In the genomic region with DNA sequence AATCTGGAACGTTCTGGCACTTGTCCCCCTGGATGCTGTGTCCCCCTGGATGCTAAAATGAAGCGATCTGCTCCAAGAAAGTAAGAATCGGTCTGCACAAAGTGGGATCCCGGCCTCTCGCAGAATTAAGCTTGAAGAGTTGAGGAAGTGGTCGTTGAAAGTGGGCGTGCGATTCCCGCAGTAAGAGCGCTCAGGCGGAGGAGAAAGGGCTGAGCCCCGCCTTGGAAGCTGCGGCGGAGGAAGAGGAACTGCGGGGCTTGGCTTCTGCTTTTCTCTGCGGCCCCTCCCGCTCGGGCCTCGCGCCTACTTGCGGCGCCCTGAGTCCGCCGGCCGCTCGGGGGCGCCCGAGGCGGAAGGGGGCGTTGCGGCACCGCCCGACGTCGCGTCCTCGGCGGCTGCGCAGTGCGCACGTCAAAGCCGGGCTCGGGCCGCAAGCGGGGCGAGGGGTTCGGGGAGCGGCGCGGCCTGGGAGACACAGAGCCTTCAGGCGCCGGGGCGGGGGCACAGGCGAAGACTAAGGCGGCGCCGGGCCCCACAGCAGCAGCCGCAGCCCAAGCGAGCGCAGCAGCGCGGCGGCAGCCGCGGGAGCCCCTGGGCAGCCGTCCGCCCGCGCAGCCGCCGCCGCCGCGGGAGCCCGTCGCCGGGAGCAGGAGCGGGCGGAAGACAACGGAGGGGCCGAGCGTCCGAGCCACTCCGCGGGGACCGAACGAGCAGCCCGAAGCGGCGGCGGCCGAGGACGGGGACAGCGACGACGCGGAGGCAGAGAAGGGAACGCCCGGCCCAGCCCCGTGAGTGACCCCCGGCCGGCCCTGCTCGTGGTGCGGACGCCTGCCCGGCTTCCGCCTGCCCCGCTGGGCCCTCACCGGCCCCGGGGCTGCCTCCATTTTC, we compare ENCODE assay signal across 1 cellular context.
TF ChIP-seq lines count a peak whose summit lies in the region.

A gene (plus strand): TSS at position 400 of the 888 bp plus-strand sequence. CDS start 47,160 bp downstream, outside the sequence.

TF ChIP-seq in HepG2, 621 proteins besides CTCF, POLR2A, EP300 and RAD21 (continued from another document and continues in another):
- TF ChIP-seq, protein P1, sequence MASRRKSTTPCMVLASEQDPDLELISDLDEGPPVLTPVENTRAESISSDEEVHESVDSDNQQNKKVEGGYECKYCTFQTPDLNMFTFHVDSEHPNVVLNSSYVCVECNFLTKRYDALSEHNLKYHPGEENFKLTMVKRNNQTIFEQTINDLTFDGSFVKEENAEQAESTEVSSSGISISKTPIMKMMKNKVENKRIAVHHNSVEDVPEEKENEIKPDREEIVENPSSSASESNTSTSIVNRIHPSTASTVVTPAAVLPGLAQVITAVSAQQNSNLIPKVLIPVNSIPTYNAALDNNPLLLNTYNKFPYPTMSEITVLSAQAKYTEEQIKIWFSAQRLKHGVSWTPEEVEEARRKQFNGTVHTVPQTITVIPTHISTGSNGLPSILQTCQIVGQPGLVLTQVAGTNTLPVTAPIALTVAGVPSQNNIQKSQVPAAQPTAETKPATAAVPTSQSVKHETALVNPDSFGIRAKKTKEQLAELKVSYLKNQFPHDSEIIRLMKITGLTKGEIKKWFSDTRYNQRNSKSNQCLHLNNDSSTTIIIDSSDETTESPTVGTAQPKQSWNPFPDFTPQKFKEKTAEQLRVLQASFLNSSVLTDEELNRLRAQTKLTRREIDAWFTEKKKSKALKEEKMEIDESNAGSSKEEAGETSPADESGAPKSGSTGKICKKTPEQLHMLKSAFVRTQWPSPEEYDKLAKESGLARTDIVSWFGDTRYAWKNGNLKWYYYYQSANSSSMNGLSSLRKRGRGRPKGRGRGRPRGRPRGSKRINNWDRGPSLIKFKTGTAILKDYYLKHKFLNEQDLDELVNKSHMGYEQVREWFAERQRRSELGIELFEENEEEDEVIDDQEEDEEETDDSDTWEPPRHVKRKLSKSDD (CRISPR knock-in tag; IDR thresholded peaks at IDR 0.05; ENCODE audit: low read depth), result peak; percentile 93
- peak; percentile 82 for TF ChIP-seq AKAP8 (CRISPR knock-in tag; IDR thresholded peaks at IDR 0.05)
- no peak for TF ChIP-seq PAX8 (CRISPR knock-in tag; IDR thresholded peaks at IDR 0.05; ENCODE audit: borderline replicate concordance)
- peak; percentile 63 for TF ChIP-seq U2AF1 (optimal IDR thresholded peaks at IDR 0.05; ENCODE audit: low read depth, low read length)
- TF ChIP-seq GABPA (IDR thresholded peaks at IDR 0.05; ENCODE audit: low read depth, low read length), result peak; percentile 37
- TF ChIP-seq GABPA (CRISPR knock-in tag; IDR thresholded peaks at IDR 0.05; ENCODE audit: low read depth), result peak; percentile 10; the same call in 1 of the 2 replicates
- TF ChIP-seq ZNF296 (CRISPR knock-in tag; conservative IDR thresholded peaks at IDR 0.05), result no peak
- TF ChIP-seq ZNF335 (CRISPR knock-in tag; IDR thresholded peaks at IDR 0.05), result peak; percentile 35; the same call in 1 of the 2 replicates
- no peak for TF ChIP-seq ZNF660 (CRISPR knock-in tag; IDR thresholded peaks at IDR 0.05; ENCODE audit: borderline replicate concordance, low read depth)
- TF ChIP-seq SMARCC2 (IDR thresholded peaks at IDR 0.05), result no peak
- TF ChIP-seq IRX3 (CRISPR knock-in tag; IDR thresholded peaks at IDR 0.05; ENCODE audit: borderline replicate concordance, low read depth), result no peak; the same call in 1 of the 2 replicates
- no peak; the same call in 1 of the 2 replicates for TF ChIP-seq ZNF343 (CRISPR knock-in tag; IDR thresholded peaks at IDR 0.05)
- TF ChIP-seq ZC3H4 (CRISPR knock-in tag; IDR thresholded peaks at IDR 0.05; ENCODE audit: borderline replicate concordance), result no peak
- no peak for TF ChIP-seq CHD2 (IDR thresholded peaks at IDR 0.05; ENCODE audit: low read depth, low read length)
- TF ChIP-seq, protein P2, sequence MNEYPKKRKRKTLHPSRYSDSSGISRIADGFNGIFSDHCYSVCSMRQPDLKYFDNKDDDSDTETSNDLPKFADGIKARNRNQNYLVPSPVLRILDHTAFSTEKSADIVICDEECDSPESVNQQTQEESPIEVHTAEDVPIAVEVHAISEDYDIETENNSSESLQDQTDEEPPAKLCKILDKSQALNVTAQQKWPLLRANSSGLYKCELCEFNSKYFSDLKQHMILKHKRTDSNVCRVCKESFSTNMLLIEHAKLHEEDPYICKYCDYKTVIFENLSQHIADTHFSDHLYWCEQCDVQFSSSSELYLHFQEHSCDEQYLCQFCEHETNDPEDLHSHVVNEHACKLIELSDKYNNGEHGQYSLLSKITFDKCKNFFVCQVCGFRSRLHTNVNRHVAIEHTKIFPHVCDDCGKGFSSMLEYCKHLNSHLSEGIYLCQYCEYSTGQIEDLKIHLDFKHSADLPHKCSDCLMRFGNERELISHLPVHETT (CRISPR knock-in tag; conservative IDR thresholded peaks at IDR 0.05), result peak; percentile 67
- TF ChIP-seq SNAPC2 (CRISPR knock-in tag; IDR thresholded peaks at IDR 0.05), result no peak
- peak; percentile 76; the same call in 1 of the 2 replicates for TF ChIP-seq CAMTA2 (CRISPR knock-in tag; IDR thresholded peaks at IDR 0.05; ENCODE audit: borderline replicate concordance)
- TF ChIP-seq CENPX (CRISPR knock-in tag; IDR thresholded peaks at IDR 0.05), result no peak
- TF ChIP-seq ZNF839 (CRISPR knock-in tag; IDR thresholded peaks at IDR 0.05; ENCODE audit: borderline replicate concordance), result no peak; the same call in 1 of the 2 replicates
- no peak for TF ChIP-seq RELA (CRISPR knock-in tag; IDR thresholded peaks at IDR 0.05)
- TF ChIP-seq ZNF780A (CRISPR knock-in tag; IDR thresholded peaks at IDR 0.05), result no peak
- TF ChIP-seq SALL2 (CRISPR knock-in tag; IDR thresholded peaks at IDR 0.05), result peak; percentile 89
- TF ChIP-seq, protein P3, sequence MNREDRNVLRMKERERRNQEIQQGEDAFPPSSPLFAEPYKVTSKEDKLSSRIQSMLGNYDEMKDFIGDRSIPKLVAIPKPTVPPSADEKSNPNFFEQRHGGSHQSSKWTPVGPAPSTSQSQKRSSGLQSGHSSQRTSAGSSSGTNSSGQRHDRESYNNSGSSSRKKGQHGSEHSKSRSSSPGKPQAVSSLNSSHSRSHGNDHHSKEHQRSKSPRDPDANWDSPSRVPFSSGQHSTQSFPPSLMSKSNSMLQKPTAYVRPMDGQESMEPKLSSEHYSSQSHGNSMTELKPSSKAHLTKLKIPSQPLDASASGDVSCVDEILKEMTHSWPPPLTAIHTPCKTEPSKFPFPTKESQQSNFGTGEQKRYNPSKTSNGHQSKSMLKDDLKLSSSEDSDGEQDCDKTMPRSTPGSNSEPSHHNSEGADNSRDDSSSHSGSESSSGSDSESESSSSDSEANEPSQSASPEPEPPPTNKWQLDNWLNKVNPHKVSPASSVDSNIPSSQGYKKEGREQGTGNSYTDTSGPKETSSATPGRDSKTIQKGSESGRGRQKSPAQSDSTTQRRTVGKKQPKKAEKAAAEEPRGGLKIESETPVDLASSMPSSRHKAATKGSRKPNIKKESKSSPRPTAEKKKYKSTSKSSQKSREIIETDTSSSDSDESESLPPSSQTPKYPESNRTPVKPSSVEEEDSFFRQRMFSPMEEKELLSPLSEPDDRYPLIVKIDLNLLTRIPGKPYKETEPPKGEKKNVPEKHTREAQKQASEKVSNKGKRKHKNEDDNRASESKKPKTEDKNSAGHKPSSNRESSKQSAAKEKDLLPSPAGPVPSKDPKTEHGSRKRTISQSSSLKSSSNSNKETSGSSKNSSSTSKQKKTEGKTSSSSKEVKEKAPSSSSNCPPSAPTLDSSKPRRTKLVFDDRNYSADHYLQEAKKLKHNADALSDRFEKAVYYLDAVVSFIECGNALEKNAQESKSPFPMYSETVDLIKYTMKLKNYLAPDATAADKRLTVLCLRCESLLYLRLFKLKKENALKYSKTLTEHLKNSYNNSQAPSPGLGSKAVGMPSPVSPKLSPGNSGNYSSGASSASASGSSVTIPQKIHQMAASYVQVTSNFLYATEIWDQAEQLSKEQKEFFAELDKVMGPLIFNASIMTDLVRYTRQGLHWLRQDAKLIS (CRISPR knock-in tag; IDR thresholded peaks at IDR 0.05), result no peak
- TF ChIP-seq, protein P4, sequence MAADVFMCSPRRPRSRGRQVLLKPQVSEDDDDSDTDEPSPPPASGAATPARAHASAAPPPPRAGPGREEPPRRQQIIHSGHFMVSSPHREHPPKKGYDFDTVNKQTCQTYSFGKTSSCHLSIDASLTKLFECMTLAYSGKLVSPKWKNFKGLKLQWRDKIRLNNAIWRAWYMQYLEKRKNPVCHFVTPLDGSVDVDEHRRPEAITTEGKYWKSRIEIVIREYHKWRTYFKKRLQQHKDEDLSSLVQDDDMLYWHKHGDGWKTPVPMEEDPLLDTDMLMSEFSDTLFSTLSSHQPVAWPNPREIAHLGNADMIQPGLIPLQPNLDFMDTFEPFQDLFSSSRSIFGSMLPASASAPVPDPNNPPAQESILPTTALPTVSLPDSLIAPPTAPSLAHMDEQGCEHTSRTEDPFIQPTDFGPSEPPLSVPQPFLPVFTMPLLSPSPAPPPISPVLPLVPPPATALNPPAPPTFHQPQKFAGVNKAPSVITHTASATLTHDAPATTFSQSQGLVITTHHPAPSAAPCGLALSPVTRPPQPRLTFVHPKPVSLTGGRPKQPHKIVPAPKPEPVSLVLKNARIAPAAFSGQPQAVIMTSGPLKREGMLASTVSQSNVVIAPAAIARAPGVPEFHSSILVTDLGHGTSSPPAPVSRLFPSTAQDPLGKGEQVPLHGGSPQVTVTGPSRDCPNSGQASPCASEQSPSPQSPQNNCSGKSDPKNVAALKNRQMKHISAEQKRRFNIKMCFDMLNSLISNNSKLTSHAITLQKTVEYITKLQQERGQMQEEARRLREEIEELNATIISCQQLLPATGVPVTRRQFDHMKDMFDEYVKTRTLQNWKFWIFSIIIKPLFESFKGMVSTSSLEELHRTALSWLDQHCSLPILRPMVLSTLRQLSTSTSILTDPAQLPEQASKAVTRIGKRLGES (CRISPR knock-in tag; IDR thresholded peaks at IDR 0.05; ENCODE audit: borderline replicate concordance), result peak; percentile 22; the same call in 1 of the 2 replicates
- no peak for TF ChIP-seq KAT2B (IDR thresholded peaks at IDR 0.05; ENCODE audit: borderline replicate concordance, low read depth, low read length)
- no peak for TF ChIP-seq NFIB (CRISPR knock-in tag; IDR thresholded peaks at IDR 0.05; ENCODE audit: borderline replicate concordance)
- TF ChIP-seq ZNF652 (CRISPR knock-in tag; IDR thresholded peaks at IDR 0.05; ENCODE audit: borderline replicate concordance, low read depth), result no peak
- TF ChIP-seq NFYC (CRISPR knock-in tag; IDR thresholded peaks at IDR 0.05), result no peak
- peak; percentile 68; the same call in 1 of the 2 replicates for TF ChIP-seq DMAP1 (CRISPR knock-in tag; IDR thresholded peaks at IDR 0.05)
- TF ChIP-seq MAFG (CRISPR knock-in tag; IDR thresholded peaks at IDR 0.05), result no peak
- TF ChIP-seq, protein P5, sequence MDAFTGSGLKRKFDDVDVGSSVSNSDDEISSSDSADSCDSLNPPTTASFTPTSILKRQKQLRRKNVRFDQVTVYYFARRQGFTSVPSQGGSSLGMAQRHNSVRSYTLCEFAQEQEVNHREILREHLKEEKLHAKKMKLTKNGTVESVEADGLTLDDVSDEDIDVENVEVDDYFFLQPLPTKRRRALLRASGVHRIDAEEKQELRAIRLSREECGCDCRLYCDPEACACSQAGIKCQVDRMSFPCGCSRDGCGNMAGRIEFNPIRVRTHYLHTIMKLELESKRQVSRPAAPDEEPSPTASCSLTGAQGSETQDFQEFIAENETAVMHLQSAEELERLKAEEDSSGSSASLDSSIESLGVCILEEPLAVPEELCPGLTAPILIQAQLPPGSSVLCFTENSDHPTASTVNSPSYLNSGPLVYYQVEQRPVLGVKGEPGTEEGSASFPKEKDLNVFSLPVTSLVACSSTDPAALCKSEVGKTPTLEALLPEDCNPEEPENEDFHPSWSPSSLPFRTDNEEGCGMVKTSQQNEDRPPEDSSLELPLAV (CRISPR knock-in tag; conservative IDR thresholded peaks at IDR 0.05; ENCODE audit: low read depth), result no peak
- TF ChIP-seq ZNF441 (CRISPR knock-in tag; IDR thresholded peaks at IDR 0.05; ENCODE audit: borderline replicate concordance), result peak; percentile 90
- TF ChIP-seq HDAC6 (IDR thresholded peaks at IDR 0.05; ENCODE audit: low read depth, low read length), result no peak
- TF ChIP-seq HNF4G (IDR thresholded peaks at IDR 0.05; ENCODE audit: borderline replicate concordance, low read depth, low read length), result no peak
- TF ChIP-seq HNF4G (CRISPR knock-in tag; IDR thresholded peaks at IDR 0.05; ENCODE audit: borderline replicate concordance, low read depth), result no peak
- peak; percentile 61; the same call in 1 of the 2 replicates for TF ChIP-seq ZNF614 (CRISPR knock-in tag; IDR thresholded peaks at IDR 0.05; ENCODE audit: borderline replicate concordance)
- TF ChIP-seq SRSF4 (IDR thresholded peaks at IDR 0.05; ENCODE audit: low read depth, low read length, poor library complexity, severe bottlenecking), result no peak
- TF ChIP-seq, protein P6, sequence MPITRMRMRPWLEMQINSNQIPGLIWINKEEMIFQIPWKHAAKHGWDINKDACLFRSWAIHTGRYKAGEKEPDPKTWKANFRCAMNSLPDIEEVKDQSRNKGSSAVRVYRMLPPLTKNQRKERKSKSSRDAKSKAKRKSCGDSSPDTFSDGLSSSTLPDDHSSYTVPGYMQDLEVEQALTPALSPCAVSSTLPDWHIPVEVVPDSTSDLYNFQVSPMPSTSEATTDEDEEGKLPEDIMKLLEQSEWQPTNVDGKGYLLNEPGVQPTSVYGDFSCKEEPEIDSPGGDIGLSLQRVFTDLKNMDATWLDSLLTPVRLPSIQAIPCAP (CRISPR knock-in tag; IDR thresholded peaks at IDR 0.05; ENCODE audit: low read depth), result no peak
- TF ChIP-seq ZNF44 (CRISPR knock-in tag; IDR thresholded peaks at IDR 0.05), result no peak
- no peak for TF ChIP-seq ZNF549 (CRISPR knock-in tag; IDR thresholded peaks at IDR 0.05)
- TF ChIP-seq, protein P7, sequence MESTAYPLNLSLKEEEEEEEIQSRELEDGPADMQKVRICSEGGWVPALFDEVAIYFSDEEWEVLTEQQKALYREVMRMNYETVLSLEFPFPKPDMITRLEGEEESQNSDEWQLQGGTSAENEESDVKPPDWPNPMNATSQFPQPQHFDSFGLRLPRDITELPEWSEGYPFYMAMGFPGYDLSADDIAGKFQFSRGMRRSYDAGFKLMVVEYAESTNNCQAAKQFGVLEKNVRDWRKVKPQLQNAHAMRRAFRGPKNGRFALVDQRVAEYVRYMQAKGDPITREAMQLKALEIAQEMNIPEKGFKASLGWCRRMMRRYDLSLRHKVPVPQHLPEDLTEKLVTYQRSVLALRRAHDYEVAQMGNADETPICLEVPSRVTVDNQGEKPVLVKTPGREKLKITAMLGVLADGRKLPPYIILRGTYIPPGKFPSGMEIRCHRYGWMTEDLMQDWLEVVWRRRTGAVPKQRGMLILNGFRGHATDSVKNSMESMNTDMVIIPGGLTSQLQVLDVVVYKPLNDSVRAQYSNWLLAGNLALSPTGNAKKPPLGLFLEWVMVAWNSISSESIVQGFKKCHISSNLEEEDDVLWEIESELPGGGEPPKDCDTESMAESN (CRISPR knock-in tag; conservative IDR thresholded peaks at IDR 0.05), result peak; percentile 98
- TF ChIP-seq, protein P8, sequence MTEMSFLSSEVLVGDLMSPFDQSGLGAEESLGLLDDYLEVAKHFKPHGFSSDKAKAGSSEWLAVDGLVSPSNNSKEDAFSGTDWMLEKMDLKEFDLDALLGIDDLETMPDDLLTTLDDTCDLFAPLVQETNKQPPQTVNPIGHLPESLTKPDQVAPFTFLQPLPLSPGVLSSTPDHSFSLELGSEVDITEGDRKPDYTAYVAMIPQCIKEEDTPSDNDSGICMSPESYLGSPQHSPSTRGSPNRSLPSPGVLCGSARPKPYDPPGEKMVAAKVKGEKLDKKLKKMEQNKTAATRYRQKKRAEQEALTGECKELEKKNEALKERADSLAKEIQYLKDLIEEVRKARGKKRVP (CRISPR knock-in tag; IDR thresholded peaks at IDR 0.05), result no peak
- TF ChIP-seq, protein P9, sequence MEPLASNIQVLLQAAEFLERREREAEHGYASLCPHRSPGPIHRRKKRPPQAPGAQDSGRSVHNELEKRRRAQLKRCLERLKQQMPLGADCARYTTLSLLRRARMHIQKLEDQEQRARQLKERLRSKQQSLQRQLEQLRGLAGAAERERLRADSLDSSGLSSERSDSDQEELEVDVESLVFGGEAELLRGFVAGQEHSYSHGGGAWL (CRISPR knock-in tag; IDR thresholded peaks at IDR 0.05), result peak; percentile 67; the same call in 1 of the 2 replicates
